ENCODE assay signal across 8 cellular contexts in the genomic region with DNA sequence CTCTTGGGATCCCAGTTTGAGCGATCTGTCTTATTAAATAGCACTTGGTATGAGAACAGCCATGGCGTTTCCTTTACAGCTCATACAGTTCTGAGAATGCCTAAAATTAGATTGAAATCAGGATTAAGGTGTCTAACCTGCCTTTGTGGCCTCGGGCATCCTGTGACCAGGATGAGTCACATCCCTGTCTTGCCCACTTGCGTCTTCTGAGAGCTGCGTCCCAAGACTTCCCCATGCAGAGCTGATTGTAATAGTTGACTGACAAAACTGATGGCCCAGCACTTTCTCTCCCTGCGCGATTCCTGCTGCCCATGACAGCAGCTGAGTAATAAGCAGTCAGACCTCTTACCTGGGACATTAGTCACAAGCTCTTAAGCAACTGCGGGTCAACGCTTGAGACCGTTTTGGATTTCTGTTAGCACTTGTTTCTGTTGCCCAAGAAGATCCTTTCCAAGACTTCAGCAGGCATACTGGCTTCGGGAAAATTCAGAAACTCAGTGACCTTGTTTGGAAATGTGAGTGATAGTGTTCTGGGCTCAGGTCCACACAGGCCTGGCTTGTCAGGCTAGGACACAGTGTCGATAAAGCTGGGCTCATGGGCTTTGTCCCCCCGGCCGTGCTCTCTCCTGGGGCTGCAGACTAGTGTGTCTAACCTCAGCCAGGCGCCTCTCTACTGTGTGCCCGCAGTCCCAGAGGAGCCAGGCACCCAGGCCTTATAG.
DNase-seq lines count a peak whose midpoint lies in the region; ATAC-seq and TF ChIP-seq lines count a peak whose summit lies in the region.

No MANE protein-coding gene starts in this region.

- no peaks in the 10 kb centered on the region for H3K9me3 ChIP-seq in MM.1S (replicated peaks; ENCODE audit: insufficient read depth, low read length)

- peaks cover 15% of the 10 kb centered on the region for H3K4me1 ChIP-seq in MM.1S (ENCODE audit: low read length)

- no peaks in the 10 kb centered on the region for H3K27me3 Mint-ChIP-seq in Calu3 (ENCODE audit: unreplicated experiment)

- no peaks in the 10 kb centered on the region for H3F3A ChIP-seq in MM.1S (ENCODE audit: insufficient read depth, low read length)

- H3K79me2 ChIP-seq in MM.1S (ENCODE audit: low read length): no peaks in the 10 kb centered on the region

- H3K36me3 ChIP-seq in MM.1S (replicated peaks; ENCODE audit: insufficient read depth, low read length): no peaks in the 10 kb centered on the region

- peak overlapping the region; percentile 35 for H3K4me3 Mint-ChIP-seq in Calu3 (ENCODE audit: low read depth, unreplicated experiment)

- intact Hi-C loops in Calu3 (cut with micrococcal nuclease; ENCODE audit: unreplicated experiment) (loop anchor here (1.0 to 2.0 kb wide), 3 partner anchors 11 to 35 kb away; no protein-coding TSS in a partner anchor), head of caudate nucleus (cut with DNase I) (no loop called here)

- CTCF ChIA-PET in Calu3 (lab: Charles Lee): interaction anchor here (0.8 to 4.1 kb wide), 7 partner anchors 12 to 209 kb away, joined by 3 to 21 read pairs (median 7); no protein-coding TSS in a partner anchor

- peak overlapping the region; percentile 55; the same call in 1 of the 2 replicates for H3K27ac ChIP-seq in MM.1S (ENCODE audit: low read length)

- TF ChIP-seq CTCF in Calu3 (IDR thresholded peaks at IDR 0.05; ENCODE audit: unreplicated experiment) (no peak), MM.1S (IDR thresholded peaks at IDR 0.05; ENCODE audit: low read length) (no peak)

- H3K27me3 ChIP-seq in MM.1S (replicated peaks; ENCODE audit: insufficient read depth, low read length): no peaks in the 10 kb centered on the region

- no peaks in the 10 kb centered on the region for H3K9me2 ChIP-seq in MM.1S (replicated peaks; ENCODE audit: insufficient read depth, low read length)

- no peak overlapping the region for H3K4me3 ChIP-seq in MM.1S (ENCODE audit: low read length)

- peak overlapping the region; percentile 52; the same call in 1 of the 2 replicates for H3K4me2 ChIP-seq in MM.1S (ENCODE audit: low read depth, low read length)

- peak overlapping the region; percentile 88 for H3K27ac Mint-ChIP-seq in Calu3 (ENCODE audit: unreplicated experiment)

- peaks cover 6% of the 10 kb centered on the region for H3K9me3 Mint-ChIP-seq in Calu3 (ENCODE audit: low read depth, unreplicated experiment)

- DNase-seq in Calu3 (peak; percentile 79), MM.1S (peak; percentile 54), head of caudate nucleus (peak in 25 of 42 donors; percentile 20 to 84 (median 48)), GF-D8 (lab: John Stamatoyannopoulos, UW) (no peak), NCI-H2081 treated with DMSO at 0.1 percent for 48 hours (lab: John Stamatoyannopoulos, UW) (no peak)
- DNase-seq in activated T-cell treated with anti-CD3 and anti-CD28 coated beads, Interleukin-2, amount 50 U/mL, for 1 hour: peak; percentile 56
- DNase-seq in stimulated activated CD4-positive, alpha-beta T cell treated with anti-CD3 and anti-CD28 coated beads, Interleukin-12 subunit alpha, Interleukin-12 subunit beta, amount 100 ng/mL, for 4 hours: peak; percentile 53

- ATAC-seq in GM21723 (IDR thresholded peaks at IDR 0.05; ENCODE audit: unreplicated experiment): peak; percentile 88

- peaks cover 26% of the 10 kb centered on the region for H3K36me3 Mint-ChIP-seq in Calu3 (ENCODE audit: insufficient read depth, unreplicated experiment)

- H3K9ac ChIP-seq in MM.1S (ENCODE audit: low read length): no peak overlapping the region

- TSS peak; percentile 83 for BruUV-seq in Calu3 (replicated peaks; lab: Mats Ljungman, UMichigan)

- peaks cover 75% of the 10 kb centered on the region for H3K4me1 Mint-ChIP-seq in Calu3 (ENCODE audit: low read depth, unreplicated experiment)

- no peaks in the 10 kb centered on the region for H4K20me1 ChIP-seq in MM.1S (ENCODE audit: insufficient read depth, low read length)

- H2AFZ ChIP-seq in MM.1S (ENCODE audit: low read length): no peak overlapping the region

Comparison
In these comparisons a context has a peak if more than half of its experiments do, and no peak if none do; other contexts are left out.
1. DNase-seq: peak in Calu3 (single experiment), MM.1S (single experiment), activated T-cell treated with anti-CD3 and anti-CD28 coated beads, Interleukin-2, amount 50 U/mL, for 1 hour (single experiment), head of caudate nucleus (25 of 42) and stimulated activated CD4-positive, alpha-beta T cell treated with anti-CD3 and anti-CD28 coated beads, Interleukin-12 subunit alpha, Interleukin-12 subunit beta, amount 100 ng/mL, for 4 hours (single experiment); none in GF-D8 (single experiment) and NCI-H2081 treated with DMSO at 0.1 percent for 48 hours (single experiment).